Comparison of ENCODE assay signal across 22 cellular contexts in genomic region chr22:36928826-36929535, GRCh38. TPM values are rescaled to one million over a fixed set of nuclear protein-coding genes. Genes with fewer than 3 reads are reported as not detected.
DNase-seq lines count a peak whose midpoint lies in the region; ATAC-seq, FAIRE-seq and TF ChIP-seq lines count a peak whose summit lies in the region.
"Had no signal": no experiment of that assay in that cellular context is flagged by ENCODE, and none has a peak within 500 bp of the region (broad histone marks: within the 10 kb centered on the region; RNA-seq: fewer than 3 reads in every experiment).

No MANE protein-coding gene starts in this region.

- no peaks in the 10 kb centered on the region for H3K9me3 ChIP-seq in endodermal cell (ENCODE audit: control insufficient read depth, low read length)
- H3K9me3 ChIP-seq in neutrophil = no peaks in the 10 kb centered on the region
- H3K9me3 ChIP-seq in aorta (ENCODE audit: control insufficient read depth, low read length) = no peaks in the 10 kb centered on the region
- H3K9me3 ChIP-seq in colonic mucosa = no peaks in the 10 kb centered on the region
- H3K9me3 ChIP-seq: A549 had no signal

- ATAC-seq in GM18511 (IDR thresholded peaks at IDR 0.05; ENCODE audit: unreplicated experiment) (no peak), aorta (ENCODE audit: low FRiP score) (no peak)
- ATAC-seq: A549 had no signal

- DNase-seq in D341Med (ENCODE audit: low spot score) (peak; percentile 26), endodermal cell (peak; percentile 45), urothelium cell line (ENCODE audit: low spot score) (no peak), aorta (no peak), colonic mucosa (no peak)
- DNase-seq: DMS153, GOT3, HFFc6, NCI-H1092 treated with DMSO at 0.1 percent for 48 hours, NCI-H1694, NCI-H226, NCI-H526 treated with DMSO at 0.1 percent for 48 hours, OCI-M1, RPMI8226, SIG-M5 had no signal

- FAIRE-seq in urothelium cell line (lab: Jason Lieb, UNC) = no peak
- FAIRE-seq: A549, GM18507 had no signal

- H3K4me2 ChIP-seq in KMS-11 = peak overlapping the region; percentile 41; the same call in 1 of the 2 replicates
- H3K4me2 ChIP-seq: A549 had no signal

- no peak overlapping the region for H3K9ac ChIP-seq in KMS-11
- no peak overlapping the region for H3K9ac ChIP-seq in endodermal cell (ENCODE audit: extremely low read depth, low read length, poor library complexity, severe bottlenecking)
- H3K9ac ChIP-seq in colonic mucosa (ENCODE audit: low read depth in 2 of 2, low read length in 2 of 2) = no peak overlapping the region

- H3K27me3 ChIP-seq in KMS-11 (ENCODE audit: insufficient read depth, low read depth) (peaks cover 15% of the 10 kb centered on the region; the same call in 1 of the 2 replicates), endodermal cell (ENCODE audit: control insufficient read depth, insufficient read depth, low read length, poor library complexity, severe bottlenecking) (no peaks in the 10 kb centered on the region), neutrophil (no peaks in the 10 kb centered on the region), aorta (ENCODE audit: control insufficient read depth in 1 of 2, insufficient read depth in 2 of 2, low read length in 1 of 2) (no peaks in the 10 kb centered on the region), colonic mucosa (no peaks in the 10 kb centered on the region)

- H4K20me1 ChIP-seq in KMS-11 (ENCODE audit: insufficient read depth) = no peaks in the 10 kb centered on the region

- H3K36me3 ChIP-seq in KMS-11 (ENCODE audit: insufficient read depth) = no peaks in the 10 kb centered on the region
- H3K36me3 ChIP-seq in endodermal cell (ENCODE audit: control insufficient read depth, insufficient read depth, low read length) = no peaks in the 10 kb centered on the region
- peaks cover 100% of the 10 kb centered on the region for H3K36me3 ChIP-seq in neutrophil
- no peaks in the 10 kb centered on the region for H3K36me3 ChIP-seq in aorta (ENCODE audit: control insufficient read depth in 1 of 2, insufficient read depth in 2 of 2, low read length in 1 of 2)
- no peaks in the 10 kb centered on the region for H3K36me3 ChIP-seq in colonic mucosa

- H3K27me3 Mint-ChIP-seq in endodermal cell (ENCODE audit: insufficient read depth) = peaks cover 8% of the 10 kb centered on the region

- H3K4me1 Mint-ChIP-seq in endodermal cell = no peaks in the 10 kb centered on the region
- H3K4me1 Mint-ChIP-seq: CD14-positive monocyte had no signal

- no peak overlapping the region for H3K27ac Mint-ChIP-seq in endodermal cell
- H3K27ac Mint-ChIP-seq: HFFc6 had no signal

- intact Hi-C loops in aorta (cut with DNase I) = no loop called here
- intact Hi-C loops in colonic mucosa (cut with DNase I) = no loop called here

- no peak overlapping the region for H2AFZ ChIP-seq in KMS-11 (ENCODE audit: low read depth)

- TF ChIP-seq CTCF in KMS-11 (conservative IDR thresholded peaks at IDR 0.05; ENCODE audit: low read depth, low read length) = no peak
- TF ChIP-seq CTCF in endodermal cell (conservative IDR thresholded peaks at IDR 0.05) = no peak
- TF ChIP-seq CTCF in neutrophil (IDR thresholded peaks at IDR 0.05) = no peak
- no peak for TF ChIP-seq CTCF in colonic mucosa (IDR thresholded peaks at IDR 0.05)

- H3K27ac ChIP-seq in KMS-11 (no peak overlapping the region), endodermal cell (ENCODE audit: low read depth, low read length) (no peak overlapping the region), neutrophil (peak overlapping the region; percentile 82), aorta (ENCODE audit: low read depth in 1 of 2, low read length in 2 of 2) (no peak overlapping the region), colonic mucosa (no peak overlapping the region)
- H3K27ac ChIP-seq: A549 had no signal

- WGBS in endodermal cell (ENCODE audit: insufficient coverage in 1 of 2, insufficient read length in 1 of 2), 2 experiments = 88 to 89% methylated on average over 14 to 17 of the region's 17 CpGs
- WGBS in aorta, 2 donors = 61 to 64% methylated on average over 17 of the region's 17 CpGs

- no peaks in the 10 kb centered on the region for H3K9me3 Mint-ChIP-seq in endodermal cell
- H3K9me3 Mint-ChIP-seq: HFFc6 had no signal

- H3K4me3 ChIP-seq in KMS-11 (IDR thresholded peaks at IDR 0.05; ENCODE audit: insufficient read depth, low read depth, low read length) = no peak overlapping the region
- H3K4me3 ChIP-seq in endodermal cell (ENCODE audit: low read length) = no peak overlapping the region
- H3K4me3 ChIP-seq in neutrophil (ENCODE audit: low read depth in 1 of 2, low read length in 1 of 2) = no peak overlapping the region
- no peak overlapping the region for H3K4me3 ChIP-seq in aorta (ENCODE audit: low read length in 2 of 2)
- H3K4me3 ChIP-seq in colonic mucosa = no peak overlapping the region
- H3K4me3 ChIP-seq: A549 had no signal

- no peak overlapping the region for H3K4me3 Mint-ChIP-seq in endodermal cell
- H3K4me3 Mint-ChIP-seq: CD14-positive monocyte, HFFc6 had no signal

- peaks cover 19% of the 10 kb centered on the region for H3K4me1 ChIP-seq in KMS-11 (ENCODE audit: low read depth, poor library complexity, severe bottlenecking)
- H3K4me1 ChIP-seq in endodermal cell (ENCODE audit: control insufficient read depth, insufficient read depth, low read length) = no peaks in the 10 kb centered on the region
- peaks cover 7 to 25% of the 10 kb centered on the region in 2 experiments for H3K4me1 ChIP-seq in neutrophil (ENCODE audit: control insufficient read depth in 1 of 2, insufficient read depth in 1 of 2, low read depth in 1 of 2, low read length in 1 of 2)
- no peaks in the 10 kb centered on the region for H3K4me1 ChIP-seq in aorta (ENCODE audit: control insufficient read depth in 1 of 2, insufficient read depth in 2 of 2, low read length in 2 of 2)
- no peaks in the 10 kb centered on the region for H3K4me1 ChIP-seq in colonic mucosa
- H3K4me1 ChIP-seq: A549 had no signal

- no peaks in the 10 kb centered on the region for H3K36me3 Mint-ChIP-seq in endodermal cell (ENCODE audit: low read depth)

- H3K79me2 ChIP-seq in KMS-11 (ENCODE audit: insufficient read depth, low read depth) = no peaks in the 10 kb centered on the region

RNA-seq across cellular contexts. Expression of gene CSF2RB, which starts 15.6 kb away (rescaled TPM):
- not detected for total RNA-seq in endodermal cell
- polyA plus RNA-seq in endodermal cell (2013, experiment 1 of 2) = not detected
- polyA plus RNA-seq in endodermal cell (2013, experiment 2 of 2) = not detected
- total RNA-seq in aorta = 10 to 100 TPM in 1 of 2 donors, 1 to 10 TPM in 1; 7.0 to 17.6 TPM
- polyA plus RNA-seq in aorta = 1 to 10 TPM; 1.3 to 2.9 TPM
- total RNA-seq in colonic mucosa = 1 to 10 TPM; 2.1 to 5.2 TPM
- total RNA-seq: MCF 10A had no signal
- polyA plus RNA-seq: A549 had no signal

Comparison
In these comparisons a context has a peak if more than half of its experiments do, and no peak if none do; other contexts are left out.
1. DNase-seq: peak in D341Med (single experiment) and endodermal cell (single experiment); none in urothelium cell line (single experiment), aorta (0 of 2) and colonic mucosa (single experiment).